ENCODE assay signal across 1 cellular context in the genomic region with DNA sequence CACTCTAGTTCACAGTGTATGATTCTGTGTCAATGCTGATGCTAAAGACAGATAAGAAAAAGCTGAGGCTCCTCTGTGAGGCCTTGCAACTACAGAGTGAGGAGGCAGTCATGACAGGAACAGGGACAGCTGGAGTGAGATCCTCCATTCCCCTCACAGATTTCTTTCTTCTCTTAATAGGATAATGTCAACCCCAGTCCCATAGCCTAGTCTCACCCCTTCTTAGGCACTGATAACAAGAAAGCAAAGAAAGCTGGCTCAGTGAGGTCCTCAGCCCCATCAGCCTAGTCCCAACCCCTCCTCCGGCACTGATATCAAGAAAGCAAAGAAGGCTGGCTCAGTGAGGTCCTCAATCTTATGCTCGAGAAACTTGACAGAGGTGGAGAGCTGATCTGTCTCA.
TF ChIP-seq lines count a peak whose summit lies in the region.

No MANE protein-coding gene starts in this region.

TF ChIP-seq in GM23338, 12 proteins besides CTCF, POLR2A, EP300 and RAD21 (continued from another document):
- TF ChIP-seq REST (IDR thresholded peaks at IDR 0.05; ENCODE audit: unreplicated experiment) = no peak
